In genomic region chr12:57027011-57027804, GRCh38 we compare ENCODE assay signal across 16 cellular contexts. TPM values are rescaled to one million over a fixed set of nuclear protein-coding genes. Genes with fewer than 3 reads are reported as not detected.
A peak's percentile ranks its signal among the peaks of the same experiment; 100 is the strongest.
DNase-seq lines count a peak whose midpoint lies in the region; ATAC-seq and TF ChIP-seq lines count a peak whose summit lies in the region.
"Had no signal": no experiment of that assay in that cellular context is flagged by ENCODE, and none has a peak within 500 bp of the region (broad histone marks: within the 10 kb centered on the region; RNA-seq: fewer than 3 reads in every experiment).

No MANE protein-coding gene starts in this region.

- intact Hi-C loops in CD14-positive monocyte (cut with micrococcal nuclease): no loop called here

- peaks cover 48% of the 10 kb centered on the region for H3K4me1 Mint-ChIP-seq in activated T-cell treated with anti-CD3 and anti-CD28 coated beads, Interleukin-2, amount 50 U/mL, for 24 hours (ENCODE audit: low read depth)
- peaks cover 51% of the 10 kb centered on the region for H3K4me1 Mint-ChIP-seq in brain
- peaks cover 12% of the 10 kb centered on the region for H3K4me1 Mint-ChIP-seq in CD14-positive monocyte

- no peaks in the 10 kb centered on the region for H3K9me3 Mint-ChIP-seq in activated T-cell treated with anti-CD3 and anti-CD28 coated beads, Interleukin-2, amount 50 U/mL, for 24 hours
- H3K9me3 Mint-ChIP-seq in brain (peaks cover 0 to 2% (median 0%) of the 10 kb centered on the region in 5 experiments), CD14-positive monocyte (no peaks in the 10 kb centered on the region)
- H3K9me3 Mint-ChIP-seq: activated B cell treated with CpG ODN at 0.5 μM for 24 hours had no signal

- no peaks in the 10 kb centered on the region for H3K36me3 Mint-ChIP-seq in activated T-cell treated with anti-CD3 and anti-CD28 coated beads, Interleukin-2, amount 50 U/mL, for 24 hours (ENCODE audit: low read depth)
- H3K36me3 Mint-ChIP-seq in brain (no peaks in the 10 kb centered on the region), CD14-positive monocyte (no peaks in the 10 kb centered on the region)

- peak overlapping the region; percentile 90 for H3K27ac Mint-ChIP-seq in activated T-cell treated with anti-CD3 and anti-CD28 coated beads, Interleukin-2, amount 50 U/mL, for 24 hours
- H3K27ac Mint-ChIP-seq in brain (peak overlapping the region; percentile 21 to 94 (median 81)), CD14-positive monocyte (no peak overlapping the region)

- peak; percentile 55 for DNase-seq in activated T-cell treated with anti-CD3 and anti-CD28 coated beads, Interleukin-2, amount 50 U/mL, for 24 hours
- DNase-seq in activated T-cell treated with anti-CD3 and anti-CD28 coated beads for 4 hours: no peak
- DNase-seq in NCI-H2227 (lab: John Stamatoyannopoulos, UW; ENCODE audit: unreplicated experiment): peak; percentile 16
- DNase-seq in stimulated activated naive CD8-positive, alpha-beta T cell treated with anti-CD3 and anti-CD28 coated beads, Interleukin-15, Interleukin-2, amounts not matched to agents 100 U/mL and 50 U/mL, for 24 hours: no peak
- no peak for DNase-seq in iPS-NIHi7 (ENCODE audit: extremely low spot score)
- DNase-seq in CD14-positive monocyte (ENCODE audit: low spot score): no peak
- DNase-seq in SHP77 treated with DMSO at 0.1 percent for 48 hours (lab: John Stamatoyannopoulos, UW): no peak
- DNase-seq: activated B cell treated with CpG ODN at 0.5 μM for 24 hours; GF-D8; HCEC 1CT; NCI-H1092; NCI-H774; SIG-M5; stimulated activated CD4-positive, alpha-beta T cell treated with anti-CD3 and anti-CD28 coated beads, Interleukin-4, amount 100 ng/mL, for 4 hours had no signal

- ATAC-seq in stimulated activated naive CD8-positive, alpha-beta T cell treated with anti-CD3 and anti-CD28 coated beads, Interleukin-15, Interleukin-2, amounts not matched to agents 100 U/mL and 50 U/mL, for 24 hours: peak; percentile 71

- no peaks in the 10 kb centered on the region for H3K27me3 Mint-ChIP-seq in activated T-cell treated with anti-CD3 and anti-CD28 coated beads, Interleukin-2, amount 50 U/mL, for 24 hours
- H3K27me3 Mint-ChIP-seq in brain (peaks cover 15% of the 10 kb centered on the region), CD14-positive monocyte (ENCODE audit: low read depth in 3 of 3) (peaks cover 2 to 3% (median 3%) of the 10 kb centered on the region in 3 donors)
- H3K27me3 Mint-ChIP-seq: activated B cell treated with CpG ODN at 0.5 μM for 24 hours had no signal

- no peak overlapping the region for H3K4me3 Mint-ChIP-seq in activated T-cell treated with anti-CD3 and anti-CD28 coated beads, Interleukin-2, amount 50 U/mL, for 24 hours
- peak overlapping the region in 2 of 5 experiments; percentile 12 to 33 for H3K4me3 Mint-ChIP-seq in brain
- H3K4me3 Mint-ChIP-seq in CD14-positive monocyte: peak overlapping the region in 1 of 2 donors; percentile 36
- H3K4me3 Mint-ChIP-seq: activated B cell treated with CpG ODN at 0.5 μM for 24 hours had no signal

- no peak for TF ChIP-seq CTCF in brain (conservative IDR thresholded peaks at IDR 0.05)
- no peak for TF ChIP-seq CTCF in CD14-positive monocyte (IDR thresholded peaks at IDR 0.05)

RNA-seq across cellular contexts. Expression of gene TAC3, which starts 10.9 kb away (rescaled TPM):
- polyA plus RNA-seq in brain (ENCODE audit: insufficient read depth, low read depth, low replicate concordance) (4.5 TPM), CD14-positive monocyte (not detected)
- polyA plus RNA-seq: BJ had no signal

RNA-seq across cellular contexts. Expression of gene ZBTB39, which starts 20.9 kb away (rescaled TPM):
- 2.9 TPM for polyA plus RNA-seq in brain (ENCODE audit: insufficient read depth, low read depth, low replicate concordance)
- polyA plus RNA-seq in CD14-positive monocyte: 1 to 10 TPM in 1 of 2 donors, under 1 TPM in 1; 0.65 to 1.2 TPM

RNA-seq across cellular contexts. Expression of gene MYO1A, which starts 22.7 kb away (rescaled TPM):
- polyA plus RNA-seq in brain (ENCODE audit: insufficient read depth, low read depth, low replicate concordance) (not detected), CD14-positive monocyte (1 to 10 TPM in 1 of 2 donors, under 1 TPM in 1; 0.22 to 1.3 TPM)

RNA-seq across cellular contexts. Expression of gene NEMP1, which starts 51.4 kb away (rescaled TPM):
- polyA plus RNA-seq in brain (ENCODE audit: insufficient read depth, low read depth, low replicate concordance) (11.2 TPM), CD14-positive monocyte (1 to 10 TPM; 1.9 to 2.2 TPM)

Comparison
In these comparisons a context has a peak if more than half of its experiments do, and no peak if none do; other contexts are left out.
1. DNase-seq: peak in activated T-cell treated with anti-CD3 and anti-CD28 coated beads, Interleukin-2, amount 50 U/mL, for 24 hours (single experiment) and NCI-H2227 (single experiment); none in activated T-cell treated with anti-CD3 and anti-CD28 coated beads for 4 hours (single experiment), stimulated activated naive CD8-positive, alpha-beta T cell treated with anti-CD3 and anti-CD28 coated beads, Interleukin-15, Interleukin-2, amounts not matched to agents 100 U/mL and 50 U/mL, for 24 hours (single experiment), iPS-NIHi7 (single experiment), CD14-positive monocyte (single experiment) and SHP77 treated with DMSO at 0.1 percent for 48 hours (single experiment).
2. H3K27ac Mint-ChIP-seq: peak in activated T-cell treated with anti-CD3 and anti-CD28 coated beads, Interleukin-2, amount 50 U/mL, for 24 hours (single experiment) and brain (5 of 5); none in CD14-positive monocyte (0 of 7).